1 cellular context compared by ENCODE assay signal in the genomic region with DNA sequence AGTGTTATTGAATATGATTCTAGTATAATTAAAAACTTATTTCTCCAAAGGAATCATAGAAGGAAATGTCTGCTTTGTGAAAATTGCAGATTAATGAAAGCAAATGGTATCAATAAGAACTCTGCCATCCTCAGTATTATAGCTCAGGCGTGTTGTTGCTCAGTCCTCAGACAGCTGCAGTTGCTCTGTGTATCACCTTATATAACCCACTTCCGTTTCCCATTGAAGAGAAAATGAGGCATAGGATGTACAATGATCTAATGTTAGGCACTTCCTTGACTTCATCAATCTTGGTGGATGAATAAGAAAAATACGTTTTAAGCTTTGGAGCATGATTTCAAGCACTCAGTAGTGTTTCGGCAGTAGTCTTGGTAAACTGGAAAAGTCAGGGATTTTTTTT.
TF ChIP-seq lines count a peak whose summit lies in the region.

No MANE protein-coding gene starts in this region.

TF ChIP-seq in IMR-90, 13 proteins besides CTCF, POLR2A, EP300 and RAD21:
- TF ChIP-seq SMC3 (IDR thresholded peaks at IDR 0.05; ENCODE audit: low read depth, low read length), result no peak
- no peak for TF ChIP-seq NFE2L2 (IDR thresholded peaks at IDR 0.05; ENCODE audit: low read depth, low read length)
- no peak for TF ChIP-seq MAFK (IDR thresholded peaks at IDR 0.05; ENCODE audit: low read depth, low read length)
- TF ChIP-seq MAZ (IDR thresholded peaks at IDR 0.05; ENCODE audit: borderline replicate concordance, low read depth, low read length), result no peak
- TF ChIP-seq, protein P1, sequence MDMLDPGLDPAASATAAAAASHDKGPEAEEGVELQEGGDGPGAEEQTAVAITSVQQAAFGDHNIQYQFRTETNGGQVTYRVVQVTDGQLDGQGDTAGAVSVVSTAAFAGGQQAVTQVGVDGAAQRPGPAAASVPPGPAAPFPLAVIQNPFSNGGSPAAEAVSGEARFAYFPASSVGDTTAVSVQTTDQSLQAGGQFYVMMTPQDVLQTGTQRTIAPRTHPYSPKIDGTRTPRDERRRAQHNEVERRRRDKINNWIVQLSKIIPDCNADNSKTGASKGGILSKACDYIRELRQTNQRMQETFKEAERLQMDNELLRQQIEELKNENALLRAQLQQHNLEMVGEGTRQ (IDR thresholded peaks at IDR 0.05; ENCODE audit: low read depth, low read length), result no peak
- TF ChIP-seq BHLHE40 (IDR thresholded peaks at IDR 0.05; ENCODE audit: low read depth, low read length), result no peak
- no peak for TF ChIP-seq RFX5 (IDR thresholded peaks at IDR 0.05; ENCODE audit: low read depth, low read length)
- TF ChIP-seq CEBPB (IDR thresholded peaks at IDR 0.05; ENCODE audit: low read depth, low read length), result no peak
- TF ChIP-seq RCOR1 (IDR thresholded peaks at IDR 0.05; ENCODE audit: insufficient replicate concordance, low read length), result no peak
- TF ChIP-seq CHD1 (IDR thresholded peaks at IDR 0.05; ENCODE audit: low read depth, low read length), result no peak
- no peak for TF ChIP-seq FOS (IDR thresholded peaks at IDR 0.05; ENCODE audit: low read depth, low read length)
- TF ChIP-seq MXI1 (IDR thresholded peaks at IDR 0.05; ENCODE audit: borderline replicate concordance, low read depth, low read length), result no peak
- TF ChIP-seq, protein P2, sequence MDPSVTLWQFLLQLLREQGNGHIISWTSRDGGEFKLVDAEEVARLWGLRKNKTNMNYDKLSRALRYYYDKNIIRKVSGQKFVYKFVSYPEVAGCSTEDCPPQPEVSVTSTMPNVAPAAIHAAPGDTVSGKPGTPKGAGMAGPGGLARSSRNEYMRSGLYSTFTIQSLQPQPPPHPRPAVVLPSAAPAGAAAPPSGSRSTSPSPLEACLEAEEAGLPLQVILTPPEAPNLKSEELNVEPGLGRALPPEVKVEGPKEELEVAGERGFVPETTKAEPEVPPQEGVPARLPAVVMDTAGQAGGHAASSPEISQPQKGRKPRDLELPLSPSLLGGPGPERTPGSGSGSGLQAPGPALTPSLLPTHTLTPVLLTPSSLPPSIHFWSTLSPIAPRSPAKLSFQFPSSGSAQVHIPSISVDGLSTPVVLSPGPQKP (IDR thresholded peaks at IDR 0.05; ENCODE audit: borderline replicate concordance, low read depth, low read length), result no peak
